ENCODE assay signal across 1 cellular context in the genomic region with DNA sequence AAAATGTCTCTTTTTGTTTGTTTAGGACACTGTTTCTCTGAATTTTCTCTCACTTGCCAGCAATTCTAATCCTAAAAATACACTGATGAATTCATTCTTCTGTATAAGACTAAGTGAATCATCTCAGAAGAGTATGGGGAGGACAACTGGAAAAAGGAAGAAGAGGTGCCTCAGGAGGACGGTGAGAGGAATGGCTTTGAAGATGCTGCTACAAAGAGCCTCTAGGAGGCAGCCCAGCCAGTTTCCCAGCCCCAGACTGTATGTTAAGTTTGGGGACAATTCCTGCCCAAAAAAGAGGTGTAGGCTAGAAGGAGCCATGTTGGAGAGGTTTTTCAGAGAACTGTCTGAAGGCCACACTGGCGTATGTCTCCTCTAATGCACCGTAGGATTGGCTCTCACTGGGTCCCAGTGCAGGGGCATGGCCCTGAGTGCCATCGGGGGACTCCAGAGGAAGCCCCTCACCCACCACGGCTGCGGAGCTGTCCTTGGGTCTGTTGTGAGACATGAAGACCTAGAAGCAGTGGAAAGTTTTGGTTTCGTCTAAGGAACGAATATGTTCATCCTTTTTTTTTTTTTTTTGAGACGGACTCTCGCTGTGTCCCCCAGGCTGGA.
TF ChIP-seq lines count a peak whose summit lies in the region.

No MANE protein-coding gene starts in this region.

TF ChIP-seq in H1, 55 proteins besides CTCF, POLR2A, EP300 and RAD21 (continued from another document):
- TF ChIP-seq PHF8 (conservative IDR thresholded peaks at IDR 0.05; ENCODE audit: low read depth, low read length): no peak
- no peak for TF ChIP-seq YY1 (IDR thresholded peaks at IDR 0.05; ENCODE audit: low read depth, low read length)
- no peak for TF ChIP-seq KDM4A (IDR thresholded peaks at IDR 0.05; ENCODE audit: low read depth, low read length, severe bottlenecking)
- no peak for TF ChIP-seq SIN3A (conservative IDR thresholded peaks at IDR 0.05 in 1 of 2, IDR thresholded peaks at IDR 0.05 in 1 of 2; ENCODE audit: low read depth in 1 of 2, low read length in 2 of 2)
- TF ChIP-seq, protein P1, sequence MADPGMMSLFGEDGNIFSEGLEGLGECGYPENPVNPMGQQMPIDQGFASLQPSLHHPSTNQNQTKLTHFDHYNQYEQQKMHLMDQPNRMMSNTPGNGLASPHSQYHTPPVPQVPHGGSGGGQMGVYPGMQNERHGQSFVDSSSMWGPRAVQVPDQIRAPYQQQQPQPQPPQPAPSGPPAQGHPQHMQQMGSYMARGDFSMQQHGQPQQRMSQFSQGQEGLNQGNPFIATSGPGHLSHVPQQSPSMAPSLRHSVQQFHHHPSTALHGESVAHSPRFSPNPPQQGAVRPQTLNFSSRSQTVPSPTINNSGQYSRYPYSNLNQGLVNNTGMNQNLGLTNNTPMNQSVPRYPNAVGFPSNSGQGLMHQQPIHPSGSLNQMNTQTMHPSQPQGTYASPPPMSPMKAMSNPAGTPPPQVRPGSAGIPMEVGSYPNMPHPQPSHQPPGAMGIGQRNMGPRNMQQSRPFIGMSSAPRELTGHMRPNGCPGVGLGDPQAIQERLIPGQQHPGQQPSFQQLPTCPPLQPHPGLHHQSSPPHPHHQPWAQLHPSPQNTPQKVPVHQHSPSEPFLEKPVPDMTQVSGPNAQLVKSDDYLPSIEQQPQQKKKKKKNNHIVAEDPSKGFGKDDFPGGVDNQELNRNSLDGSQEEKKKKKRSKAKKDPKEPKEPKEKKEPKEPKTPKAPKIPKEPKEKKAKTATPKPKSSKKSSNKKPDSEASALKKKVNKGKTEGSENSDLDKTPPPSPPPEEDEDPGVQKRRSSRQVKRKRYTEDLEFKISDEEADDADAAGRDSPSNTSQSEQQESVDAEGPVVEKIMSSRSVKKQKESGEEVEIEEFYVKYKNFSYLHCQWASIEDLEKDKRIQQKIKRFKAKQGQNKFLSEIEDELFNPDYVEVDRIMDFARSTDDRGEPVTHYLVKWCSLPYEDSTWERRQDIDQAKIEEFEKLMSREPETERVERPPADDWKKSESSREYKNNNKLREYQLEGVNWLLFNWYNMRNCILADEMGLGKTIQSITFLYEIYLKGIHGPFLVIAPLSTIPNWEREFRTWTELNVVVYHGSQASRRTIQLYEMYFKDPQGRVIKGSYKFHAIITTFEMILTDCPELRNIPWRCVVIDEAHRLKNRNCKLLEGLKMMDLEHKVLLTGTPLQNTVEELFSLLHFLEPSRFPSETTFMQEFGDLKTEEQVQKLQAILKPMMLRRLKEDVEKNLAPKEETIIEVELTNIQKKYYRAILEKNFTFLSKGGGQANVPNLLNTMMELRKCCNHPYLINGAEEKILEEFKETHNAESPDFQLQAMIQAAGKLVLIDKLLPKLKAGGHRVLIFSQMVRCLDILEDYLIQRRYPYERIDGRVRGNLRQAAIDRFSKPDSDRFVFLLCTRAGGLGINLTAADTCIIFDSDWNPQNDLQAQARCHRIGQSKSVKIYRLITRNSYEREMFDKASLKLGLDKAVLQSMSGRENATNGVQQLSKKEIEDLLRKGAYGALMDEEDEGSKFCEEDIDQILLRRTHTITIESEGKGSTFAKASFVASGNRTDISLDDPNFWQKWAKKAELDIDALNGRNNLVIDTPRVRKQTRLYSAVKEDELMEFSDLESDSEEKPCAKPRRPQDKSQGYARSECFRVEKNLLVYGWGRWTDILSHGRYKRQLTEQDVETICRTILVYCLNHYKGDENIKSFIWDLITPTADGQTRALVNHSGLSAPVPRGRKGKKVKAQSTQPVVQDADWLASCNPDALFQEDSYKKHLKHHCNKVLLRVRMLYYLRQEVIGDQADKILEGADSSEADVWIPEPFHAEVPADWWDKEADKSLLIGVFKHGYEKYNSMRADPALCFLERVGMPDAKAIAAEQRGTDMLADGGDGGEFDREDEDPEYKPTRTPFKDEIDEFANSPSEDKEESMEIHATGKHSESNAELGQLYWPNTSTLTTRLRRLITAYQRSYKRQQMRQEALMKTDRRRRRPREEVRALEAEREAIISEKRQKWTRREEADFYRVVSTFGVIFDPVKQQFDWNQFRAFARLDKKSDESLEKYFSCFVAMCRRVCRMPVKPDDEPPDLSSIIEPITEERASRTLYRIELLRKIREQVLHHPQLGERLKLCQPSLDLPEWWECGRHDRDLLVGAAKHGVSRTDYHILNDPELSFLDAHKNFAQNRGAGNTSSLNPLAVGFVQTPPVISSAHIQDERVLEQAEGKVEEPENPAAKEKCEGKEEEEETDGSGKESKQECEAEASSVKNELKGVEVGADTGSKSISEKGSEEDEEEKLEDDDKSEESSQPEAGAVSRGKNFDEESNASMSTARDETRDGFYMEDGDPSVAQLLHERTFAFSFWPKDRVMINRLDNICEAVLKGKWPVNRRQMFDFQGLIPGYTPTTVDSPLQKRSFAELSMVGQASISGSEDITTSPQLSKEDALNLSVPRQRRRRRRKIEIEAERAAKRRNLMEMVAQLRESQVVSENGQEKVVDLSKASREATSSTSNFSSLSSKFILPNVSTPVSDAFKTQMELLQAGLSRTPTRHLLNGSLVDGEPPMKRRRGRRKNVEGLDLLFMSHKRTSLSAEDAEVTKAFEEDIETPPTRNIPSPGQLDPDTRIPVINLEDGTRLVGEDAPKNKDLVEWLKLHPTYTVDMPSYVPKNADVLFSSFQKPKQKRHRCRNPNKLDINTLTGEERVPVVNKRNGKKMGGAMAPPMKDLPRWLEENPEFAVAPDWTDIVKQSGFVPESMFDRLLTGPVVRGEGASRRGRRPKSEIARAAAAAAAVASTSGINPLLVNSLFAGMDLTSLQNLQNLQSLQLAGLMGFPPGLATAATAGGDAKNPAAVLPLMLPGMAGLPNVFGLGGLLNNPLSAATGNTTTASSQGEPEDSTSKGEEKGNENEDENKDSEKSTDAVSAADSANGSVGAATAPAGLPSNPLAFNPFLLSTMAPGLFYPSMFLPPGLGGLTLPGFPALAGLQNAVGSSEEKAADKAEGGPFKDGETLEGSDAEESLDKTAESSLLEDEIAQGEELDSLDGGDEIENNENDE (IDR thresholded peaks at IDR 0.05; ENCODE audit: insufficient replicate concordance, low read length): no peak
- no peak for TF ChIP-seq CEBPB (IDR thresholded peaks at IDR 0.05; ENCODE audit: low read depth, low read length)
- no peak for TF ChIP-seq EGR1 (IDR thresholded peaks at IDR 0.05; ENCODE audit: borderline replicate concordance, low read depth, low read length)
- no peak for TF ChIP-seq TCF12 (IDR thresholded peaks at IDR 0.05; ENCODE audit: low read depth, low read length)
- TF ChIP-seq TAF7 (optimal IDR thresholded peaks at IDR 0.05; ENCODE audit: borderline replicate concordance, low read depth, low read length): no peak
- TF ChIP-seq SP2 (IDR thresholded peaks at IDR 0.05; ENCODE audit: low read length): no peak
- TF ChIP-seq HDAC2 (IDR thresholded peaks at IDR 0.05; ENCODE audit: borderline replicate concordance in 1 of 2, low read depth in 2 of 2, low read length in 2 of 2): no peak
- no peak for TF ChIP-seq BACH1 (IDR thresholded peaks at IDR 0.05; ENCODE audit: low read length)
